In genomic region chr13:72125561-72125960, GRCh38 we compare ENCODE assay signal across 29 cellular contexts.
A peak's percentile ranks its signal among the peaks of the same experiment; 100 is the strongest.
DNase-seq lines count a peak whose midpoint lies in the region; ATAC-seq, FAIRE-seq and TF ChIP-seq lines count a peak whose summit lies in the region.
"Had no signal": no experiment of that assay in that cellular context is flagged by ENCODE, and none has a peak within 500 bp of the region (broad histone marks: within the 10 kb centered on the region; RNA-seq: fewer than 3 reads in every experiment).

No MANE protein-coding gene starts in this region.

- H3K4me1 ChIP-seq in HepG2 (ENCODE audit: insufficient read depth, low read length) = no peaks in the 10 kb centered on the region
- H3K4me1 ChIP-seq: BE2C, testis had no signal

- H3K9ac ChIP-seq in HepG2 (ENCODE audit: insufficient read depth, low read depth, low read length) = no peak overlapping the region

- POLR2A ChIA-PET in HepG2 (lab: Yijun Ruan, JAX) = no interaction called here

- WGBS in HepG2 (ENCODE audit: low lambda C conversion rate) = 0% methylated on average over 3 of the region's 3 CpGs

- no peak overlapping the region for H2AFZ ChIP-seq in HepG2 (ENCODE audit: low read length)

- no peak overlapping the region for H3K27ac ChIP-seq in HepG2 (ENCODE audit: extremely low read length, insufficient read depth, low read length)
- H3K27ac ChIP-seq: ovary, testis had no signal

- ATAC-seq in HepG2 (no peak), HG03045 (IDR thresholded peaks at IDR 0.05; ENCODE audit: unreplicated experiment) (no peak)
- ATAC-seq: activated CD8-positive, alpha-beta T cell treated with anti-CD3 and anti-CD28 coated beads, Interleukin-2, amount 10 ng/mL, durations not matched to agents 7 days and 5 days; activated T-helper 17 cell treated with anti-CD3 and anti-CD28 coated beads, Interleukin-2, amount 50 U/mL, for 72 hours; CD8-positive, alpha-beta T cell; K562; left colon had no signal

- no peak for FAIRE-seq in HepG2 (lab: Jason Lieb, UNC)
- FAIRE-seq: colon, frontal cortex, GM12892, K562 had no signal

- CTCF ChIA-PET in HepG2 (lab: Yijun Ruan, JAX; ENCODE audit: low intra/inter-chr PET ratio, low total read pairs) = no interaction called here

- no peak overlapping the region for H3K4me3 ChIP-seq in fibroblast of pulmonary artery (replicated peaks; ENCODE audit: low read depth, low read length)
- no peak overlapping the region for H3K4me3 ChIP-seq in skeletal muscle cell (ENCODE audit: low read depth, low read length)
- H3K4me3 ChIP-seq in HepG2 (replicated peaks in 1 of 3; ENCODE audit: insufficient read depth in 1 of 3, low read depth in 2 of 3, low read length in 3 of 3) = no peak overlapping the region
- H3K4me3 ChIP-seq: K562, MG63, ovary, testis had no signal

- intact Hi-C loops in HepG2 (cut with micrococcal nuclease; ENCODE audit: unreplicated experiment) = no loop called here

- BruUV-seq in HepG2 (replicated peaks; lab: Mats Ljungman, UMichigan) = no TSS peak

- DNase-seq in HT1080 (ENCODE audit: low read depth) (peak; percentile 43), amniotic epithelial cell (ENCODE audit: low read depth) (peak; percentile 15), fibroblast of pulmonary artery (ENCODE audit: low read depth) (peak; percentile 55), skeletal muscle cell (ENCODE audit: low read depth) (peak; percentile 41), HepG2 (ENCODE audit: low spot score) (no peak), midbrain (lab: John Stamatoyannopoulos, UW) (no peak)
- DNase-seq: ACHN; activated CD8-positive, alpha-beta T cell treated with anti-CD3 and anti-CD28 coated beads, Interleukin-2, amount 10 ng/mL, durations not matched to agents 7 days and 5 days; activated naive CD4-positive, alpha-beta T cell treated with anti-CD3 and anti-CD28 coated beads, Interleukin-2, amount 50 U/mL, for 16 hours; amniotic stem cell; BE2C; CD8-positive, alpha-beta T cell; effector CD4-positive, alpha-beta T cell; erythroblast; left colon; MG63; NCI-H1105 treated with DMSO at 0.1 percent for 48 hours; NCI-H1930; NCI-H524 treated with DMSO at 0.1 percent for 48 hours; nephron progenitor cell; ovary; stimulated activated CD8-positive, alpha-beta memory T cell treated with anti-CD3 and anti-CD28 coated beads, Interleukin-4, amount 100 ng/mL, for 48 hours; testis had no signal

- in situ Hi-C loops in HepG2 (cut with HindIII; ENCODE audit: extremely low pct_ligation_motif_present, low pct_unique_long_range_greater_than_20kb) = no loop called here

- no peak for TF ChIP-seq RAD21 in HepG2 (CRISPR knock-in tag; IDR thresholded peaks at IDR 0.05)

- no peak overlapping the region for H3K4me2 ChIP-seq in HepG2 (ENCODE audit: low read depth, low read length)

- TF ChIP-seq CTCF in fibroblast of pulmonary artery (IDR thresholded peaks at IDR 0.05; ENCODE audit: low read length, missing control alignments) = no peak
- no peak for TF ChIP-seq CTCF in HepG2 (CRISPR knock-in tag; IDR thresholded peaks at IDR 0.05)

- H3K36me3 ChIP-seq in HepG2 (replicated peaks in 1 of 2; ENCODE audit: control insufficient read depth in 1 of 2, insufficient read depth in 2 of 2, low read length in 2 of 2) = no peaks in the 10 kb centered on the region
- H3K36me3 ChIP-seq: BE2C, MG63, ovary had no signal

- TF ChIP-seq POLR2A in HepG2 (IDR thresholded peaks at IDR 0.05; ENCODE audit: insufficient read depth in 1 of 2, low read depth in 2 of 2, low read length in 2 of 2) = no peak

- TF ChIP-seq EP300 in HepG2 (IDR thresholded peaks at IDR 0.05; ENCODE audit: low read depth in 2 of 2, low read length in 2 of 2) (no peak), HepG2 (CRISPR knock-in tag; IDR thresholded peaks at IDR 0.05; ENCODE audit: borderline replicate concordance) (no peak)

- no peaks in the 10 kb centered on the region for H3K27me3 ChIP-seq in HepG2 (ENCODE audit: control insufficient read depth in 1 of 2, insufficient read depth in 2 of 2, low read length in 2 of 2)
- H3K27me3 ChIP-seq: BE2C, MG63, ovary, testis had no signal

- H3K9me3 ChIP-seq in HepG2 (ENCODE audit: low read length) = no peaks in the 10 kb centered on the region
- H3K9me3 ChIP-seq: BE2C, MG63, ovary, testis had no signal

- H3K79me2 ChIP-seq in HepG2 (ENCODE audit: insufficient read depth, low read length) = no peaks in the 10 kb centered on the region

- H4K20me1 ChIP-seq in HepG2 (ENCODE audit: insufficient read depth, low read length) = no peaks in the 10 kb centered on the region

TF ChIP-seq in HepG2, 621 proteins besides CTCF, POLR2A, EP300 and RAD21:
- TF ChIP-seq ATM (IDR thresholded peaks at IDR 0.05; ENCODE audit: borderline replicate concordance) (no peak), ZNF251 (CRISPR knock-in tag; IDR thresholded peaks at IDR 0.05) (no peak), ZNF501 (CRISPR knock-in tag; IDR thresholded peaks at IDR 0.05) (no peak), SKIL (CRISPR knock-in tag; IDR thresholded peaks at IDR 0.05; ENCODE audit: borderline replicate concordance) (no peak), ZNF263 (CRISPR knock-in tag; IDR thresholded peaks at IDR 0.05) (no peak), ZNF496 (CRISPR knock-in tag; IDR thresholded peaks at IDR 0.05; ENCODE audit: insufficient replicate concordance) (no peak), ZNF782 (CRISPR knock-in tag; IDR thresholded peaks at IDR 0.05; ENCODE audit: borderline replicate concordance) (no peak), NBN (conservative IDR thresholded peaks at IDR 0.05) (no peak), ZNF724P (CRISPR knock-in tag; IDR thresholded peaks at IDR 0.05; ENCODE audit: borderline replicate concordance) (no peak), ZNF280D (CRISPR knock-in tag; IDR thresholded peaks at IDR 0.05) (no peak), NFE2 (CRISPR knock-in tag; IDR thresholded peaks at IDR 0.05) (no peak)

Comparison
In these comparisons a context has a peak if more than half of its experiments do, and no peak if none do; other contexts are left out.
1. DNase-seq: peak in HT1080 (single experiment), amniotic epithelial cell (single experiment), fibroblast of pulmonary artery (single experiment) and skeletal muscle cell (single experiment); none in HepG2 (single experiment) and midbrain (single experiment).